31 cellular contexts compared by ENCODE assay signal in the genomic region with DNA sequence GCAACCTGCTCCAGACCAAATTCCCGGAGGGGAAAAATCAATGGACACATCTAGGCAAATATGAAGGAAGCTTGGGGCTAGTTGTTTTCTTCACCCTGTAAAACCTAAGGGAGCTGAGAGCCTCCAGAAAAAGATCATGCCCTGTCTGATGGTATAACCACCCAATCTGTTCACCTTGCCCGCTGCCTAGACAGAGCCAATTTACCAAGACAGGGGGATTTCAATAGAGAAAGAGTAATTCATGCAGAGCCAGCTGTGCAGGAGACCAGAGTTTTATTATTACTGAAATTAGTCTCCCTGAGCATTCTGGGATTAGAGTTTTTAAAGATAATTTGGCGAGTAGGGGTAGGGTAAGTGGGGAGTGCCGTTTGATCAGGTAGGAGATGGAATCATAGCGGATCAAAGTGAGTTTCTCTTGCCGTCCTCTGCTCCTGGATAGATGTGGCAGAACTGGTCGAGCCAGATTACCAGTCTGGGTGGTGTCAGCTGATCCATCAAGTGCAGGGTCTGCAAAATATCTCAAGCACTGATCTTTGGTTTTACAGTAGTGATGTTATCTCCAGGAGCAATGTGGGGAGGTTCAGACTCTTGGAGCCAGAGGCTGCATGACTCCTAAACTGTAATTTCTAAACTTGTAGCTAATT. TPM values are rescaled to one million over a fixed set of nuclear protein-coding genes. Genes with fewer than 3 reads are reported as not detected.
"Had no signal": no experiment of that assay in that cellular context is flagged by ENCODE, and none has a peak within 500 bp of the region (broad histone marks: within the 10 kb centered on the region; RNA-seq: fewer than 3 reads in every experiment).

No MANE protein-coding gene starts in this region.

- H3K36me3 Mint-ChIP-seq: memory B cell; naive thymus-derived CD4-positive, alpha-beta T cell; neural progenitor cell had no signal

- H3K4me1 Mint-ChIP-seq: memory B cell, neural progenitor cell had no signal

- H3K4me3 Mint-ChIP-seq: effector memory CD8-positive, alpha-beta T cell; memory B cell; naive thymus-derived CD4-positive, alpha-beta T cell; nephron; neural progenitor cell had no signal

- DNase-seq: cortex of kidney; effector memory CD8-positive, alpha-beta T cell; erythroblast; esophagus squamous epithelium; foreskin melanocyte; kidney; mucosa of descending colon; naive thymus-derived CD4-positive, alpha-beta T cell; stimulated activated CD4-positive, alpha-beta T cell treated with anti-CD3 and anti-CD28 coated beads, Interleukin-12 subunit alpha, Interleukin-12 subunit beta, amount 100 ng/mL, for 4 hours; stimulated activated CD4-positive, alpha-beta T cell treated with anti-CD3 and anti-CD28 coated beads, Interleukin-1b, Interleukin-23, amount 100 ng/mL, for 48 hours; stimulated activated CD4-positive, alpha-beta T cell treated with anti-CD3 and anti-CD28 coated beads, Interleukin-4, amount 100 ng/mL, for 1 hour; stimulated activated CD8-positive, alpha-beta memory T cell treated with anti-CD3 and anti-CD28 coated beads, Interleukin-4, amount 100 ng/mL, for 48 hours; stimulated activated naive CD4-positive, alpha-beta T cell; stomach; substantia nigra; testis; tibial artery; upper lobe of right lung; uterus had no signal

- H3K27ac ChIP-seq: esophagus squamous epithelium, neural progenitor cell, prostate gland, right atrium auricular region, stomach, testis, tibial artery, upper lobe of right lung, uterus had no signal

- H3K4me3 ChIP-seq: esophagus squamous epithelium, lung, mucosa of descending colon, neural progenitor cell, prostate gland, right atrium auricular region, smooth muscle cell, stomach, testis, tibial artery, upper lobe of right lung, uterus had no signal

- H3K4me1 ChIP-seq: neural progenitor cell, prostate gland, right atrium auricular region, testis, upper lobe of right lung, uterus had no signal

- H3K27ac Mint-ChIP-seq: effector memory CD8-positive, alpha-beta T cell; memory B cell; naive thymus-derived CD4-positive, alpha-beta T cell; nephron; neural progenitor cell had no signal

- H3K36me3 ChIP-seq: esophagus squamous epithelium, neural progenitor cell, prostate gland, right atrium auricular region, stomach, tibial artery, upper lobe of right lung, uterus had no signal

- H3K9me3 ChIP-seq: prostate gland, right atrium auricular region, testis, tibial artery, upper lobe of right lung had no signal

- H3K9ac ChIP-seq: neural progenitor cell had no signal

- H2AFZ ChIP-seq: neural progenitor cell had no signal

- H3K4me2 ChIP-seq: neural progenitor cell, smooth muscle cell had no signal

- H3K27me3 ChIP-seq: esophagus squamous epithelium, neural progenitor cell, right atrium auricular region, testis, tibial artery, uterus had no signal

RNA-seq across cellular contexts. Expression of gene SLC25A52, which starts 41.2 kb away (rescaled TPM):
- total RNA-seq: dermis microvascular lymphatic vessel endothelial cell; esophagus squamous epithelium; kidney; left lobe of liver; mucosa of descending colon; naive thymus-derived CD4-positive, alpha-beta T cell; osteoblast; right atrium auricular region; sciatic nerve; smooth muscle cell; stomach; upper lobe of right lung; uterus had no signal
- polyA plus RNA-seq: liver; naive thymus-derived CD4-positive, alpha-beta T cell; smooth muscle cell; stomach had no signal
